18 cellular contexts compared by ENCODE assay signal in the genomic region with DNA sequence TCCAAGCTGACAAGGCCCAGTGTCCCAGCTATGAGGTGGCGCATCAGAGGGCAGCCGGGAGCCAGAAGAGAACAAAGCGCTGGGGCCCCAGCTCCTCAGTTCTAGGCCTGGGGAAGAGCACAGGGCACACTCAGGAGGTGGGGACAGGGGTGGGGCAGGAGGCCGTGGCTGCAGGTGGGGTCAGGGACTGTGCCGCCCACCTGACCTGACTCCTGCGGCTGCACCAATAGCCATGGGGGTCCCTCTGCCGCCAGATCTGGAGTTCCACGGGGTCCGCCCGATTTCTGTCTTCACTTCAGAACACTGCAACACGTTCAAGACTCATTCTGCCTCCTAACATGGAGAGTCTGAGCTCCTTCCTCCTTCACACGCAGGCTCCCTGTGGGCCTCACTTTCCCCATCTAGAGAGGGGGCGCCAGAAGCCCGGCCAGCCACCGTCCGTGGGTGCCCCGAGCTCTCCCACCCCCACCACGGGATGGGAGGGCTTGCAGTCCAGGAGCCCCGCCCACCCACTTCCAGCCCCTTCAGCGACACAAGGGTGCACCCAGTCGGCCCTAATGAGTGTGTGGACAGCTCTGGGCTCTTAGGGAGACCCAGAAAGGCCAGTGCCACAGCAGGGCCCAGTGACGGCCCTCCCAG.
DNase-seq lines count a peak whose midpoint lies in the region; ATAC-seq, FAIRE-seq and TF ChIP-seq lines count a peak whose summit lies in the region.
"Had no signal": no experiment of that assay in that cellular context is flagged by ENCODE, and none has a peak within 500 bp of the region (broad histone marks: within the 10 kb centered on the region; RNA-seq: fewer than 3 reads in every experiment).

No MANE protein-coding gene starts in this region.

- FAIRE-seq in kidney (lab: Jason Lieb, UNC) = no peak
- FAIRE-seq: RCC 7860 had no signal

- H3K4me1 ChIP-seq in A673 (ENCODE audit: insufficient read depth, low read length, poor library complexity, severe bottlenecking) = peaks cover 15% of the 10 kb centered on the region
- peaks cover 0 to 2% of the 10 kb centered on the region in 2 donors for H3K4me1 ChIP-seq in kidney (ENCODE audit: control insufficient read depth in 1 of 2, insufficient read depth in 1 of 2, low read depth in 1 of 2, low read length in 2 of 2)
- H3K4me1 ChIP-seq in sigmoid colon = peaks cover 0 to 12% (median 0%) of the 10 kb centered on the region in 4 donors

- no peak for TF ChIP-seq EP300 in sigmoid colon (IDR thresholded peaks at IDR 0.05)

- no peaks in the 10 kb centered on the region for H3K36me3 ChIP-seq in A673 (ENCODE audit: insufficient read depth, low read length, poor library complexity, severe bottlenecking)
- peaks cover 4% of the 10 kb centered on the region for H3K36me3 ChIP-seq in BJ (ENCODE audit: control insufficient read depth, insufficient read depth, low read length)
- no peaks in the 10 kb centered on the region for H3K36me3 ChIP-seq in kidney (ENCODE audit: control insufficient read depth in 1 of 2, insufficient read depth in 2 of 2, low read length in 2 of 2)
- peaks cover 0 to 7% (median 0%) of the 10 kb centered on the region in 4 donors for H3K36me3 ChIP-seq in sigmoid colon

- CTCF ChIA-PET in A673 (lab: Charles Lee) (interaction anchor here (1.4 kb wide), 1 partner anchor 240 kb away, joined by 4 read pairs; no protein-coding TSS in a partner anchor), BJ (lab: Yijun Ruan, JAX) (interaction anchor here (0.6 to 1.0 kb wide), 3 partner anchors 15 to 255 kb away, joined by 3 read pairs; no protein-coding TSS in a partner anchor)

- TF ChIP-seq CTCF in A673 (conservative IDR thresholded peaks at IDR 0.05; ENCODE audit: low read depth, low read length) (peak; percentile 47; the same call in 1 of the 2 replicates), BJ (IDR thresholded peaks at IDR 0.05; ENCODE audit: insufficient read depth, low read depth, low read length) (peak; percentile 22; the same call in 1 of the 2 replicates), kidney (IDR thresholded peaks at IDR 0.05; ENCODE audit: borderline replicate concordance, extremely low read depth, insufficient read depth) (no peak), sigmoid colon (IDR thresholded peaks at IDR 0.05) (no peak)

- H3K27me3 ChIP-seq in A673 (replicated peaks; ENCODE audit: insufficient read depth, low read depth, low read length, poor library complexity) (no peaks in the 10 kb centered on the region), BJ (ENCODE audit: control insufficient read depth, insufficient read depth, low read length) (no peaks in the 10 kb centered on the region), sigmoid colon (no peaks in the 10 kb centered on the region)
- H3K27me3 ChIP-seq: BLaER1 had no signal

- H3K36me3 Mint-ChIP-seq in central memory CD8-positive, alpha-beta T cell (ENCODE audit: insufficient read depth) = peaks cover 1% of the 10 kb centered on the region

- no peak for TF ChIP-seq POLR2A in sigmoid colon (IDR thresholded peaks at IDR 0.05)

- intact Hi-C loops in A673 (cut with micrococcal nuclease; ENCODE audit: unreplicated experiment) = no loop called here
- intact Hi-C loops in kidney (cut with DNase I) = no loop called here
- intact Hi-C loops in sigmoid colon (cut with DNase I) = no loop called here

- peak overlapping the region; percentile 25 for H3K27ac Mint-ChIP-seq in central memory CD8-positive, alpha-beta T cell (ENCODE audit: low read depth)
- H3K27ac Mint-ChIP-seq: CD8-positive, alpha-beta memory T cell had no signal

- no peak overlapping the region for H3K4me3 Mint-ChIP-seq in central memory CD8-positive, alpha-beta T cell
- H3K4me3 Mint-ChIP-seq: CD8-positive, alpha-beta memory T cell had no signal

- no peak overlapping the region for H3K9ac ChIP-seq in kidney (ENCODE audit: low read length in 2 of 2)
- H3K9ac ChIP-seq: BLaER1 had no signal

- no peaks in the 10 kb centered on the region for H3K9me3 ChIP-seq in A673 (ENCODE audit: low read depth, low read length, poor library complexity, severe bottlenecking)
- no peaks in the 10 kb centered on the region for H3K9me3 ChIP-seq in kidney (ENCODE audit: control insufficient read depth in 1 of 2, low read length in 2 of 2)
- no peaks in the 10 kb centered on the region for H3K9me3 ChIP-seq in sigmoid colon
- H3K9me3 ChIP-seq: BLaER1 had no signal

- no peaks in the 10 kb centered on the region for H3K9me3 Mint-ChIP-seq in central memory CD8-positive, alpha-beta T cell
- H3K9me3 Mint-ChIP-seq: CD8-positive, alpha-beta memory T cell had no signal

- ATAC-seq in central memory CD8-positive, alpha-beta T cell (replicated peaks; ENCODE audit: extremely low read depth, poor library complexity, severe bottlenecking) = no peak
- ATAC-seq in GM21717 (IDR thresholded peaks at IDR 0.05; ENCODE audit: unreplicated experiment) = no peak
- ATAC-seq in HG03045 (IDR thresholded peaks at IDR 0.05; ENCODE audit: unreplicated experiment) = no peak

- peaks cover 27% of the 10 kb centered on the region for H3K4me1 Mint-ChIP-seq in central memory CD8-positive, alpha-beta T cell

- no peaks in the 10 kb centered on the region for H3K27me3 Mint-ChIP-seq in central memory CD8-positive, alpha-beta T cell

- H3K27ac ChIP-seq in A673 (ENCODE audit: low read depth, low read length, poor library complexity, severe bottlenecking) (peak overlapping the region; percentile 53), kidney (ENCODE audit: low read depth in 2 of 2, low read length in 2 of 2) (no peak overlapping the region), sigmoid colon (no peak overlapping the region)
- H3K27ac ChIP-seq: BLaER1 had no signal

- H3K4me3 ChIP-seq in A673 (ENCODE audit: low read depth, low read length, poor library complexity, severe bottlenecking) (no peak overlapping the region), BJ (ENCODE audit: low read depth, low read length) (no peak overlapping the region), kidney (ENCODE audit: low read length in 2 of 2) (no peak overlapping the region), sigmoid colon (no peak overlapping the region)
- H3K4me3 ChIP-seq: BLaER1 had no signal

- BruUV-seq in A673 (replicated peaks; lab: Mats Ljungman, UMichigan) = no TSS peak

- POLR2A ChIA-PET in A673 (lab: Charles Lee; ENCODE audit: low non-redundant PET) (no interaction called here), BJ (lab: Charles Lee) (no interaction called here)

- WGBS in sigmoid colon, 2 donors = 90 to 94% methylated on average over 22 of the region's 22 CpGs

- DNase-seq in A673 (ENCODE audit: low spot score) (peak; percentile 46), BJ (ENCODE audit: low read depth) (no peak), kidney (peak; percentile 39), hypothalamus (lab: John Stamatoyannopoulos, UW) (no peak), sigmoid colon (no peak)
- no peak for DNase-seq in central memory CD8-positive, alpha-beta T cell (ENCODE audit: low spot score in 2 of 2)
- DNase-seq: CD8-positive, alpha-beta memory T cell; DND-41; GDM1; Kasumi-1; NCI-H1417; NCI-H1930; NCI-H2171 treated with DMSO at 0.1 percent for 48 hours; NCI-H510A had no signal

Comparison
In these comparisons a context has a peak if more than half of its experiments do, and no peak if none do; other contexts are left out.
1. DNase-seq: peak in A673 (single experiment) and kidney (single experiment); none in BJ (single experiment), central memory CD8-positive, alpha-beta T cell (0 of 2), hypothalamus (0 of 51) and sigmoid colon (single experiment).
2. CTCF ChIP-seq: peak in A673 (single experiment) and BJ (single experiment); none in kidney (single experiment) and sigmoid colon (0 of 4).